In genomic region chr11:95095858-95096587, GRCh38 we compare ENCODE assay signal across 8 cellular contexts. TPM values are rescaled to one million over a fixed set of nuclear protein-coding genes. Genes with fewer than 3 reads are reported as not detected.
DNase-seq lines count a peak whose midpoint lies in the region; ATAC-seq lines count a peak whose summit lies in the region.

No MANE protein-coding gene starts in this region.

- peak overlapping the region; percentile 48 to 54 for H3K4me3 Mint-ChIP-seq in stimulated activated naive CD8-positive, alpha-beta T cell treated with anti-CD3 and anti-CD28 coated beads, Interleukin-15, amount 100 ng/mL, for 72 hours

- ATAC-seq in GM19467 (IDR thresholded peaks at IDR 0.05; ENCODE audit: unreplicated experiment), result peak; percentile 86
- ATAC-seq in HG03457 (IDR thresholded peaks at IDR 0.05; ENCODE audit: unreplicated experiment), result peak; percentile 75
- peak; percentile 91 for ATAC-seq in stimulated activated naive CD8-positive, alpha-beta T cell treated with anti-CD3 and anti-CD28 coated beads, Interleukin-15, amount 100 ng/mL, for 72 hours

- H3K27ac Mint-ChIP-seq in stimulated activated naive CD8-positive, alpha-beta T cell treated with anti-CD3 and anti-CD28 coated beads, Interleukin-15, amount 100 ng/mL, for 72 hours, result no peak overlapping the region

- DNase-seq in GM03348 (ENCODE audit: low spot score), result peak; percentile 61
- DNase-seq in amniotic stem cell (lab: John Stamatoyannopoulos, UW), result peak; percentile 41
- no peak for DNase-seq in stimulated activated naive CD8-positive, alpha-beta T cell treated with anti-CD3 and anti-CD28 coated beads, Interleukin-15, amount 100 ng/mL, for 72 hours
- no peak for DNase-seq in SK-N-DZ (ENCODE audit: low spot score)
- DNase-seq in HuH-7 (ENCODE audit: low spot score), result no peak
- DNase-seq in NCI-H345 treated with DMSO at 0.1 percent for 48 hours (lab: John Stamatoyannopoulos, UW; ENCODE audit: unreplicated experiment), result no peak

- no peaks in the 10 kb centered on the region for H3K9me3 Mint-ChIP-seq in stimulated activated naive CD8-positive, alpha-beta T cell treated with anti-CD3 and anti-CD28 coated beads, Interleukin-15, amount 100 ng/mL, for 72 hours

- peaks cover 86% of the 10 kb centered on the region for H3K4me1 Mint-ChIP-seq in stimulated activated naive CD8-positive, alpha-beta T cell treated with anti-CD3 and anti-CD28 coated beads, Interleukin-15, amount 100 ng/mL, for 72 hours

- H3K27me3 Mint-ChIP-seq in stimulated activated naive CD8-positive, alpha-beta T cell treated with anti-CD3 and anti-CD28 coated beads, Interleukin-15, amount 100 ng/mL, for 72 hours, result no peaks in the 10 kb centered on the region

RNA-seq across cellular contexts. Expression of gene ENDOD1, which starts 6.4 kb away (rescaled TPM):
- polyA plus RNA-seq in SK-N-DZ (2014; cell fraction: cytosol; rRNA removed), result 5.9 and 7.3 TPM in 2 replicates
- 2.0 and 3.1 TPM in 2 replicates for polyA plus RNA-seq in SK-N-DZ (2014; cell fraction: nucleus; rRNA removed)

RNA-seq across cellular contexts. Expression of gene SRSF8, which starts 29.3 kb away (rescaled TPM):
- 45.0 and 49.7 TPM in 2 replicates for polyA plus RNA-seq in SK-N-DZ (2014; cell fraction: cytosol; rRNA removed)
- polyA plus RNA-seq in SK-N-DZ (2014; cell fraction: nucleus; rRNA removed), result 13.7 and 19.0 TPM in 2 replicates

RNA-seq across cellular contexts. Expression of gene KDM4F, which starts 46.8 kb away (rescaled TPM):
- not detected in 2 replicates for polyA plus RNA-seq in SK-N-DZ (2014; cell fraction: cytosol; rRNA removed)
- not detected in 2 replicates for polyA plus RNA-seq in SK-N-DZ (2014; cell fraction: nucleus; rRNA removed)

Comparison
In these comparisons a context has a peak if more than half of its experiments do, and no peak if none do; other contexts are left out.
1. DNase-seq: peak in GM03348 (single experiment) and amniotic stem cell (single experiment); none in stimulated activated naive CD8-positive, alpha-beta T cell treated with anti-CD3 and anti-CD28 coated beads, Interleukin-15, amount 100 ng/mL, for 72 hours (0 of 2), SK-N-DZ (single experiment), HuH-7 (single experiment) and NCI-H345 treated with DMSO at 0.1 percent for 48 hours (single experiment).
2. Peak in every context shown above with its lines, with median percentiles within 50 percentile points of each other: ATAC-seq.